Comparison of ENCODE assay signal across 9 cellular contexts in genomic region chr4:31370866-31371465, GRCh38.
DNase-seq lines count a peak whose midpoint lies in the region; TF ChIP-seq lines count a peak whose summit lies in the region.
"Had no signal": no experiment of that assay in that cellular context is flagged by ENCODE, and none has a peak within 500 bp of the region (broad histone marks: within the 10 kb centered on the region; RNA-seq: fewer than 3 reads in every experiment).

No MANE protein-coding gene starts in this region.

- peaks cover 0 to 2% of the 10 kb centered on the region in 2 experiments; a peak in 2 of 5 replicates for H3K9me3 Mint-ChIP-seq in H9
- H3K9me3 Mint-ChIP-seq: central memory CD8-positive, alpha-beta T cell had no signal

- H2BK120ac ChIP-seq in H9 (ENCODE audit: low read depth, low read length, poor library complexity, severe bottlenecking): no peak overlapping the region

- intact Hi-C loops in prostate gland (cut with DNase I): no loop called here

- no peaks in the 10 kb centered on the region for H4K20me1 ChIP-seq in H9 (ENCODE audit: control insufficient read depth, insufficient read depth, insufficient read length)

- no peaks in the 10 kb centered on the region for H3K79me2 ChIP-seq in H9 (ENCODE audit: insufficient read depth, low read length)

- peak; percentile 78 for TF ChIP-seq CTCF in H9 (conservative IDR thresholded peaks at IDR 0.05)
- peak; percentile 92 for TF ChIP-seq CTCF in fibroblast of pulmonary artery (IDR thresholded peaks at IDR 0.05; ENCODE audit: low read length, missing control alignments)
- peak; percentile 44 to 83 (median 71) for TF ChIP-seq CTCF in prostate gland (IDR thresholded peaks at IDR 0.05)

- no peak overlapping the region for H4K91ac ChIP-seq in H9 (ENCODE audit: insufficient read length, low read depth, low read length)

- H3T11ph ChIP-seq in H9 (ENCODE audit: low read length): no peak overlapping the region

- no peak overlapping the region for H3K27ac ChIP-seq in H9 (ENCODE audit: insufficient read length, low read depth, low read length)
- H3K27ac ChIP-seq in SK-N-MC: no peak overlapping the region
- H3K27ac ChIP-seq in prostate gland: no peak overlapping the region

- H3K4me2 ChIP-seq in H9 (ENCODE audit: insufficient read depth, insufficient read length, low read length): no peak overlapping the region

- no peaks in the 10 kb centered on the region for H3K79me1 ChIP-seq in H9 (ENCODE audit: insufficient read depth, low read depth, low read length, poor library complexity, severe bottlenecking)

- DNase-seq in NCI-H524 (lab: John Stamatoyannopoulos, UW) (peak; percentile 14 to 66), NCI-H524 treated with DMSO at 0.1 percent for 48 hours (lab: John Stamatoyannopoulos, UW) (no peak), H9 (no peak), LHCN-M2 (ENCODE audit: low read depth) (peak; percentile 31), SK-N-MC (ENCODE audit: low read depth, low spot score) (peak; percentile 1), fibroblast of pulmonary artery (ENCODE audit: low read depth) (peak; percentile 71), prostate gland (ENCODE audit: low spot score) (peak; percentile 14)
- no peak for DNase-seq in activated CD4-positive, alpha-beta T cell treated with anti-CD3 and anti-CD28 coated beads for 1 hour

- H2AK5ac ChIP-seq in H9 (ENCODE audit: insufficient read length, low read length): no peak overlapping the region

- no peak overlapping the region for H2BK20ac ChIP-seq in H9 (ENCODE audit: low read depth, low read length, poor library complexity, severe bottlenecking)

- H3K23me2 ChIP-seq in H9 (ENCODE audit: insufficient read length, low read depth, low read length, poor library complexity, severe bottlenecking): no peaks in the 10 kb centered on the region

- no peak overlapping the region for H4K8ac ChIP-seq in H9 (replicated peaks; ENCODE audit: insufficient read length, low read depth, low read length)

- peaks cover 0 to 5% (median 2%) of the 10 kb centered on the region in 3 experiments; a peak in 2 of 7 replicates for H3K36me3 Mint-ChIP-seq in H9 (ENCODE audit: insufficient read depth in 1 of 3, low read depth in 3 of 3)

- no peak overlapping the region for H3K4ac ChIP-seq in H9 (ENCODE audit: low read depth, low read length)

- H3K9ac ChIP-seq in H9 (ENCODE audit: extremely low read depth, insufficient read length, low read length): no peak overlapping the region
- H3K9ac ChIP-seq in SK-N-MC (ENCODE audit: insufficient read length): no peak overlapping the region

- H3K14ac ChIP-seq in H9 (ENCODE audit: insufficient read depth, low read length): no peak overlapping the region

- H2BK12ac ChIP-seq in H9 (ENCODE audit: insufficient read length, low read depth, low read length): no peak overlapping the region

- H3K4me3 ChIP-seq in SK-N-MC (no peak overlapping the region), fibroblast of pulmonary artery (replicated peaks; ENCODE audit: low read depth, low read length) (no peak overlapping the region), prostate gland (no peak overlapping the region)

- H3K27me3 ChIP-seq in H9 (ENCODE audit: insufficient read depth, low read length) (no peaks in the 10 kb centered on the region), prostate gland (replicated peaks; ENCODE audit: insufficient read depth) (no peaks in the 10 kb centered on the region)

- H3K4me1 ChIP-seq in H9 (ENCODE audit: insufficient read depth, low read length): no peaks in the 10 kb centered on the region
- H3K4me1 ChIP-seq in prostate gland (replicated peaks): no peaks in the 10 kb centered on the region

- H4K5ac ChIP-seq in H9 (ENCODE audit: insufficient read length, low read depth, low read length): no peak overlapping the region

- H3K18ac ChIP-seq in H9 (ENCODE audit: insufficient read length, low read depth, low read length): no peak overlapping the region

- TF ChIP-seq POLR2A in prostate gland (IDR thresholded peaks at IDR 0.05): no peak

- H3K56ac ChIP-seq in H9 (ENCODE audit: insufficient read length, low read depth, low read length): no peak overlapping the region

- no CpG with 5 or more reads among the region's 3 CpGs for WGBS in H9 (ENCODE audit: extremely low coverage, insufficient read length, low lambda C conversion rate)
- 67% methylated on average over 3 of the region's 3 CpGs for WGBS in prostate gland

- H2BK5ac ChIP-seq in H9 (ENCODE audit: insufficient read length, low read length): no peak overlapping the region

- H3K4me3 Mint-ChIP-seq in H9: no peak overlapping the region
- H3K4me3 Mint-ChIP-seq: central memory CD8-positive, alpha-beta T cell had no signal

- no peaks in the 10 kb centered on the region for H3K4me1 Mint-ChIP-seq in H9
- H3K4me1 Mint-ChIP-seq: central memory CD8-positive, alpha-beta T cell had no signal

- H3K9me3 ChIP-seq in H9 (ENCODE audit: control insufficient read depth, low read depth, low read length) (no peaks in the 10 kb centered on the region), SK-N-MC (ENCODE audit: low read depth, low read length) (no peaks in the 10 kb centered on the region), prostate gland (no peaks in the 10 kb centered on the region)

- no peaks in the 10 kb centered on the region for H3K27me3 Mint-ChIP-seq in H9 (ENCODE audit: low read depth)
- H3K27me3 Mint-ChIP-seq: central memory CD8-positive, alpha-beta T cell had no signal

- no peak overlapping the region for H2BK15ac ChIP-seq in H9 (ENCODE audit: low read depth, low read length)

- H3K36me3 ChIP-seq in SK-N-MC (ENCODE audit: insufficient read depth, low read length) (no peaks in the 10 kb centered on the region), prostate gland (no peaks in the 10 kb centered on the region)

- no peak overlapping the region for H2AFZ ChIP-seq in H9 (ENCODE audit: low read length)

- no peak overlapping the region for H3K27ac Mint-ChIP-seq in H9

- H3K23ac ChIP-seq in H9 (ENCODE audit: insufficient read length, low read depth, low read length): no peak overlapping the region

Comparison
In these comparisons a context has a peak if more than half of its experiments do, and no peak if none do; other contexts are left out.
1. DNase-seq: peak in NCI-H524 (2 of 2), LHCN-M2 (single experiment), SK-N-MC (single experiment), fibroblast of pulmonary artery (single experiment) and prostate gland (single experiment); none in NCI-H524 treated with DMSO at 0.1 percent for 48 hours (single experiment), H9 (single experiment) and activated CD4-positive, alpha-beta T cell treated with anti-CD3 and anti-CD28 coated beads for 1 hour (single experiment).
2. Peak in every context shown above with its lines, with median percentiles within 50 percentile points of each other: CTCF ChIP-seq.